8 cellular contexts compared by ENCODE assay signal in the genomic region with DNA sequence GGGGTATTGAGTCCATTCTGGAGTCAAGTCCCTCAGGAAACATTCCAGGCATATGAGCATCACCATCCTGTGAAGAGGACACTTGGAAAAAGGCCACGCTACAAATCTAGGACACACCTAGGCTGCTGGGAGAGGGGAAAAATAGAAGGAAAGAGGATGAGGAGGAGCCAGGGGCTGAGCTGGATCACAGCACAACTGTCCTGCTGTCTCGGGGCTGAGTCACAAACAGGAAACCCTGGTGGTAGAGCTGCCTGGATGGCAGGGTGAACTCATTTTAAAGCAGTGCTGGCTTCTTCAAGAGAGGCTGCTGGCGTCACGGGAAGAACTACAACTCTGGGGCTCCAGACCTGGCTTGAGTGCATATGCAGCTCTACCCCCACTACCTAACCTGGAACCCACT. TPM values are rescaled to one million over a fixed set of nuclear protein-coding genes. Genes with fewer than 3 reads are reported as not detected.
A peak's percentile ranks its signal among the peaks of the same experiment; 100 is the strongest.
DNase-seq lines count a peak whose midpoint lies in the region; ATAC-seq and TF ChIP-seq lines count a peak whose summit lies in the region.

No MANE protein-coding gene starts in this region.

- no peaks in the 10 kb centered on the region for H3K27me3 Mint-ChIP-seq in activated CD4-positive, alpha-beta T cell treated with anti-CD3 and anti-CD28 coated beads, Interleukin-2, amount 10 ng/mL, durations not matched to agents 7 days and 5 days

- no peak for ATAC-seq in GM19467 (IDR thresholded peaks at IDR 0.05; ENCODE audit: unreplicated experiment)
- no peak for ATAC-seq in GM21825 (IDR thresholded peaks at IDR 0.05; ENCODE audit: unreplicated experiment)

- H3K27me3 ChIP-seq in vagina: no peaks in the 10 kb centered on the region

- H3K36me3 ChIP-seq in vagina: no peaks in the 10 kb centered on the region

- intact Hi-C loops in vagina (cut with DNase I): no loop called here

- no peaks in the 10 kb centered on the region for H3K9me3 Mint-ChIP-seq in activated CD4-positive, alpha-beta T cell treated with anti-CD3 and anti-CD28 coated beads, Interleukin-2, amount 10 ng/mL, durations not matched to agents 7 days and 5 days

- CTCF ChIA-PET in activated CD4-positive, alpha-beta T cell treated with anti-CD3 and anti-CD28 coated beads, Interleukin-2, amount 10 ng/mL, durations not matched to agents 7 days and 5 days (lab: Charles Lee): interaction anchor here (0.7 to 3.6 kb wide), 11 partner anchors 9 to 162 kb away, joined by 3 to 15 read pairs (median 4); no protein-coding TSS in a partner anchor

- H3K27ac Mint-ChIP-seq in activated CD4-positive, alpha-beta T cell treated with anti-CD3 and anti-CD28 coated beads, Interleukin-2, amount 10 ng/mL, durations not matched to agents 7 days and 5 days: peak overlapping the region; percentile 86

- no peak for TF ChIP-seq POLR2A in vagina (IDR thresholded peaks at IDR 0.05)

- peaks cover 13% of the 10 kb centered on the region for H3K36me3 Mint-ChIP-seq in activated CD4-positive, alpha-beta T cell treated with anti-CD3 and anti-CD28 coated beads, Interleukin-2, amount 10 ng/mL, durations not matched to agents 7 days and 5 days (ENCODE audit: low read depth)

- DNase-seq in HK-2 (ENCODE audit: unreplicated experiment): peak; percentile 70
- DNase-seq in activated CD4-positive, alpha-beta T cell treated with anti-CD3 and anti-CD28 coated beads, Interleukin-2, amount 10 ng/mL, durations not matched to agents 7 days and 5 days: peak; percentile 63
- no peak for DNase-seq in epithelial cell of prostate (ENCODE audit: low read depth, low spot score)
- DNase-seq in stimulated activated CD8-positive, alpha-beta memory T cell treated with anti-CD3 and anti-CD28 coated beads, Interleukin-12 subunit alpha, Interleukin-12 subunit beta, amount 100 ng/mL, for 1 hour (ENCODE audit: low read depth): peak; percentile 38
- DNase-seq in vagina (ENCODE audit: extremely low spot score in 2 of 2): no peak
- no peak for DNase-seq in NOMO-1 treated with DMSO at 0.1 percent for 48 hours (lab: John Stamatoyannopoulos, UW; ENCODE audit: unreplicated experiment)

- no peak overlapping the region for H3K4me3 ChIP-seq in vagina

- H3K27ac ChIP-seq in epithelial cell of prostate: peak overlapping the region; percentile 64
- H3K27ac ChIP-seq in vagina: no peak overlapping the region

- POLR2A ChIA-PET in activated CD4-positive, alpha-beta T cell treated with anti-CD3 and anti-CD28 coated beads, Interleukin-2, amount 10 ng/mL, durations not matched to agents 7 days and 5 days (lab: Charles Lee): no interaction called here

- peaks cover 43% of the 10 kb centered on the region for H3K4me1 ChIP-seq in vagina

- peaks cover 36% of the 10 kb centered on the region for H3K4me1 Mint-ChIP-seq in activated CD4-positive, alpha-beta T cell treated with anti-CD3 and anti-CD28 coated beads, Interleukin-2, amount 10 ng/mL, durations not matched to agents 7 days and 5 days

- H3K9me3 ChIP-seq in vagina: no peaks in the 10 kb centered on the region

- TF ChIP-seq CTCF in vagina (IDR thresholded peaks at IDR 0.05): no peak

- H3K4me3 Mint-ChIP-seq in activated CD4-positive, alpha-beta T cell treated with anti-CD3 and anti-CD28 coated beads, Interleukin-2, amount 10 ng/mL, durations not matched to agents 7 days and 5 days: no peak overlapping the region

RNA-seq across cellular contexts. Expression of gene FSCN1, which starts 37.3 kb away (rescaled TPM):
- 1 to 10 TPM; 4.2 to 4.6 TPM for total RNA-seq in activated CD4-positive, alpha-beta T cell treated with anti-CD3 and anti-CD28 coated beads, Interleukin-2, amount 10 ng/mL, durations not matched to agents 7 days and 5 days
- total RNA-seq in vagina: 134 TPM

Comparison
In these comparisons a context has a peak if more than half of its experiments do, and no peak if none do; other contexts are left out.
1. DNase-seq: peak in HK-2 (single experiment), activated CD4-positive, alpha-beta T cell treated with anti-CD3 and anti-CD28 coated beads, Interleukin-2, amount 10 ng/mL, durations not matched to agents 7 days and 5 days (single experiment) and stimulated activated CD8-positive, alpha-beta memory T cell treated with anti-CD3 and anti-CD28 coated beads, Interleukin-12 subunit alpha, Interleukin-12 subunit beta, amount 100 ng/mL, for 1 hour (single experiment); none in epithelial cell of prostate (single experiment), vagina (0 of 2) and NOMO-1 treated with DMSO at 0.1 percent for 48 hours (single experiment).
2. RNA of gene FSCN1, which starts 37.3 kb away (total RNA-seq): 134 TPM in vagina (single experiment); 4.2 to 4.6 TPM in activated CD4-positive, alpha-beta T cell treated with anti-CD3 and anti-CD28 coated beads, Interleukin-2, amount 10 ng/mL, durations not matched to agents 7 days and 5 days; every median in the first group is over 10 times any median in the second.